2 cellular contexts compared by ENCODE assay signal in the genomic region with DNA sequence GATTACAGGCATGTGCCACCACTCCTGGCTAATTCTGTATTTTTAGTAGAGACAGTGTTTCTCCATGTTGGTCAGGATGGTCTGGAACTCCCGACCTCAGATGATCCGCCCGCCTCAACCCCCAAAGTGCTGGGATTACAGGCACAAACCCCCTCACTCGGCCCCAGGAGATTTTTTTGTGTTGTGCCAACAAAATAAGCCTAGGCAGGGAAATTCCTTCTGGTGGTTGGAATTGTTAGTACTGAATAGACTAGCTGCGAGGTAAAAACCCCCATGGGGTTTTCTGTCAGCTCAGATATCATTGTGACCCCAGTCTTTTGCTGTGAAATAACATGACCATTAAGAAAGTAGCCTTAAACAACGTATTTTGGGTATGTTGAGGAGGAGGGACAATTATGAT.
TF ChIP-seq lines count a peak whose summit lies in the region.

No MANE protein-coding gene starts in this region.

TF ChIP-seq in GM23338, 12 proteins besides CTCF, POLR2A, EP300 and RAD21 (continued from another document):
- TF ChIP-seq, protein P1, sequence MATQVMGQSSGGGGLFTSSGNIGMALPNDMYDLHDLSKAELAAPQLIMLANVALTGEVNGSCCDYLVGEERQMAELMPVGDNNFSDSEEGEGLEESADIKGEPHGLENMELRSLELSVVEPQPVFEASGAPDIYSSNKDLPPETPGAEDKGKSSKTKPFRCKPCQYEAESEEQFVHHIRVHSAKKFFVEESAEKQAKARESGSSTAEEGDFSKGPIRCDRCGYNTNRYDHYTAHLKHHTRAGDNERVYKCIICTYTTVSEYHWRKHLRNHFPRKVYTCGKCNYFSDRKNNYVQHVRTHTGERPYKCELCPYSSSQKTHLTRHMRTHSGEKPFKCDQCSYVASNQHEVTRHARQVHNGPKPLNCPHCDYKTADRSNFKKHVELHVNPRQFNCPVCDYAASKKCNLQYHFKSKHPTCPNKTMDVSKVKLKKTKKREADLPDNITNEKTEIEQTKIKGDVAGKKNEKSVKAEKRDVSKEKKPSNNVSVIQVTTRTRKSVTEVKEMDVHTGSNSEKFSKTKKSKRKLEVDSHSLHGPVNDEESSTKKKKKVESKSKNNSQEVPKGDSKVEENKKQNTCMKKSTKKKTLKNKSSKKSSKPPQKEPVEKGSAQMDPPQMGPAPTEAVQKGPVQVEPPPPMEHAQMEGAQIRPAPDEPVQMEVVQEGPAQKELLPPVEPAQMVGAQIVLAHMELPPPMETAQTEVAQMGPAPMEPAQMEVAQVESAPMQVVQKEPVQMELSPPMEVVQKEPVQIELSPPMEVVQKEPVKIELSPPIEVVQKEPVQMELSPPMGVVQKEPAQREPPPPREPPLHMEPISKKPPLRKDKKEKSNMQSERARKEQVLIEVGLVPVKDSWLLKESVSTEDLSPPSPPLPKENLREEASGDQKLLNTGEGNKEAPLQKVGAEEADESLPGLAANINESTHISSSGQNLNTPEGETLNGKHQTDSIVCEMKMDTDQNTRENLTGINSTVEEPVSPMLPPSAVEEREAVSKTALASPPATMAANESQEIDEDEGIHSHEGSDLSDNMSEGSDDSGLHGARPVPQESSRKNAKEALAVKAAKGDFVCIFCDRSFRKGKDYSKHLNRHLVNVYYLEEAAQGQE (IDR thresholded peaks at IDR 0.05; ENCODE audit: unreplicated experiment) = no peak
- TF ChIP-seq, protein P2, sequence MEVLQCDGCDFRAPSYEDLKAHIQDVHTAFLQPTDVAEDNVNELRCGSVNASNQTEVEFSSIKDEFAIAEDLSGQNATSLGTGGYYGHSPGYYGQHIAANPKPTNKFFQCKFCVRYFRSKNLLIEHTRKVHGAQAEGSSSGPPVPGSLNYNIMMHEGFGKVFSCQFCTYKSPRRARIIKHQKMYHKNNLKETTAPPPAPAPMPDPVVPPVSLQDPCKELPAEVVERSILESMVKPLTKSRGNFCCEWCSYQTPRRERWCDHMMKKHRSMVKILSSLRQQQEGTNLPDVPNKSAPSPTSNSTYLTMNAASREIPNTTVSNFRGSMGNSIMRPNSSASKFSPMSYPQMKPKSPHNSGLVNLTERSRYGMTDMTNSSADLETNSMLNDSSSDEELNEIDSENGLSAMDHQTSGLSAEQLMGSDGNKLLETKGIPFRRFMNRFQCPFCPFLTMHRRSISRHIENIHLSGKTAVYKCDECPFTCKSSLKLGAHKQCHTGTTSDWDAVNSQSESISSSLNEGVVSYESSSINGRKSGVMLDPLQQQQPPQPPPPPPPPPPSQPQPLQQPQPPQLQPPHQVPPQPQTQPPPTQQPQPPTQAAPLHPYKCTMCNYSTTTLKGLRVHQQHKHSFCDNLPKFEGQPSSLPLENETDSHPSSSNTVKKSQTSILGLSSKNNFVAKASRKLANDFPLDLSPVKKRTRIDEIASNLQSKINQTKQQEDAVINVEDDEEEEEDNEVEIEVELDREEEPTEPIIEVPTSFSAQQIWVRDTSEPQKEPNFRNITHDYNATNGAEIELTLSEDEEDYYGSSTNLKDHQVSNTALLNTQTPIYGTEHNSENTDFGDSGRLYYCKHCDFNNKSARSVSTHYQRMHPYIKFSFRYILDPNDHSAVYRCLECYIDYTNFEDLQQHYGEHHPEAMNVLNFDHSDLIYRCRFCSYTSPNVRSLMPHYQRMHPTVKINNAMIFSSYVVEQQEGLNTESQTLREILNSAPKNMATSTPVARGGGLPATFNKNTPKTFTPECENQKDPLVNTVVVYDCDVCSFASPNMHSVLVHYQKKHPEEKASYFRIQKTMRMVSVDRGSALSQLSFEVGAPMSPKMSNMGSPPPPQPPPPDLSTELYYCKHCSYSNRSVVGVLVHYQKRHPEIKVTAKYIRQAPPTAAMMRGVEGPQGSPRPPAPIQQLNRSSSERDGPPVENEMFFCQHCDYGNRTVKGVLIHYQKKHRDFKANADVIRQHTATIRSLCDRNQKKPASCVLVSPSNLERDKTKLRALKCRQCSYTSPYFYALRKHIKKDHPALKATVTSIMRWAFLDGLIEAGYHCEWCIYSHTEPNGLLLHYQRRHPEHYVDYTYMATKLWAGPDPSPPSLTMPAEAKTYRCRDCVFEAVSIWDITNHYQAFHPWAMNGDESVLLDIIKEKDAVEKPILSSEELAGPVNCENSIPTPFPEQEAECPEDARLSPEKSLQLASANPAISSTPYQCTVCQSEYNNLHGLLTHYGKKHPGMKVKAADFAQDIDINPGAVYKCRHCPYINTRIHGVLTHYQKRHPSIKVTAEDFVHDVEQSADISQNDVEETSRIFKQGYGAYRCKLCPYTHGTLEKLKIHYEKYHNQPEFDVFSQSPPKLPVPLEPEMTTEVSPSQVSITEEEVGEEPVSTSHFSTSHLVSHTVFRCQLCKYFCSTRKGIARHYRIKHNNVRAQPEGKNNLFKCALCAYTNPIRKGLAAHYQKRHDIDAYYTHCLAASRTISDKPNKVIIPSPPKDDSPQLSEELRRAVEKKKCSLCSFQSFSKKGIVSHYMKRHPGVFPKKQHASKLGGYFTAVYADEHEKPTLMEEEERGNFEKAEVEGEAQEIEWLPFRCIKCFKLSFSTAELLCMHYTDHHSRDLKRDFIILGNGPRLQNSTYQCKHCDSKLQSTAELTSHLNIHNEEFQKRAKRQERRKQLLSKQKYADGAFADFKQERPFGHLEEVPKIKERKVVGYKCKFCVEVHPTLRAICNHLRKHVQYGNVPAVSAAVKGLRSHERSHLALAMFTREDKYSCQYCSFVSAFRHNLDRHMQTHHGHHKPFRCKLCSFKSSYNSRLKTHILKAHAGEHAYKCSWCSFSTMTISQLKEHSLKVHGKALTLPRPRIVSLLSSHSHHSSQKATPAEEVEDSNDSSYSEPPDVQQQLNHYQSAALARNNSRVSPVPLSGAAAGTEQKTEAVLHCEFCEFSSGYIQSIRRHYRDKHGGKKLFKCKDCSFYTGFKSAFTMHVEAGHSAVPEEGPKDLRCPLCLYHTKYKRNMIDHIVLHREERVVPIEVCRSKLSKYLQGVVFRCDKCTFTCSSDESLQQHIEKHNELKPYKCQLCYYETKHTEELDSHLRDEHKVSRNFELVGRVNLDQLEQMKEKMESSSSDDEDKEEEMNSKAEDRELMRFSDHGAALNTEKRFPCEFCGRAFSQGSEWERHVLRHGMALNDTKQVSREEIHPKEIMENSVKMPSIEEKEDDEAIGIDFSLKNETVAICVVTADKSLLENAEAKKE (CRISPR knock-in tag; IDR thresholded peaks at IDR 0.05) = no peak
- TF ChIP-seq JUNB (IDR thresholded peaks at IDR 0.05; ENCODE audit: unreplicated experiment) = no peak
- TF ChIP-seq, protein P3, sequence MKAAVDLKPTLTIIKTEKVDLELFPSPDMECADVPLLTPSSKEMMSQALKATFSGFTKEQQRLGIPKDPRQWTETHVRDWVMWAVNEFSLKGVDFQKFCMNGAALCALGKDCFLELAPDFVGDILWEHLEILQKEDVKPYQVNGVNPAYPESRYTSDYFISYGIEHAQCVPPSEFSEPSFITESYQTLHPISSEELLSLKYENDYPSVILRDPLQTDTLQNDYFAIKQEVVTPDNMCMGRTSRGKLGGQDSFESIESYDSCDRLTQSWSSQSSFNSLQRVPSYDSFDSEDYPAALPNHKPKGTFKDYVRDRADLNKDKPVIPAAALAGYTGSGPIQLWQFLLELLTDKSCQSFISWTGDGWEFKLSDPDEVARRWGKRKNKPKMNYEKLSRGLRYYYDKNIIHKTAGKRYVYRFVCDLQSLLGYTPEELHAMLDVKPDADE (IDR thresholded peaks at IDR 0.05) = no peak
TF ChIP-seq in GM23338: peak in this region for 0.

TF ChIP-seq in K562, 482 proteins besides CTCF, POLR2A, EP300 and RAD21 (continued from another document):
- TF ChIP-seq, protein P4, sequence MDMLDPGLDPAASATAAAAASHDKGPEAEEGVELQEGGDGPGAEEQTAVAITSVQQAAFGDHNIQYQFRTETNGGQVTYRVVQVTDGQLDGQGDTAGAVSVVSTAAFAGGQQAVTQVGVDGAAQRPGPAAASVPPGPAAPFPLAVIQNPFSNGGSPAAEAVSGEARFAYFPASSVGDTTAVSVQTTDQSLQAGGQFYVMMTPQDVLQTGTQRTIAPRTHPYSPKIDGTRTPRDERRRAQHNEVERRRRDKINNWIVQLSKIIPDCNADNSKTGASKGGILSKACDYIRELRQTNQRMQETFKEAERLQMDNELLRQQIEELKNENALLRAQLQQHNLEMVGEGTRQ (CRISPR knock-in tag; IDR thresholded peaks at IDR 0.05) = no peak
- no peak for TF ChIP-seq ZNF165 (CRISPR knock-in tag; IDR thresholded peaks at IDR 0.05; ENCODE audit: borderline replicate concordance)
- TF ChIP-seq RBBP5 (IDR thresholded peaks at IDR 0.05; ENCODE audit: borderline replicate concordance, insufficient read depth, low read length, poor library complexity, severe bottlenecking) = no peak
- TF ChIP-seq, protein P5, sequence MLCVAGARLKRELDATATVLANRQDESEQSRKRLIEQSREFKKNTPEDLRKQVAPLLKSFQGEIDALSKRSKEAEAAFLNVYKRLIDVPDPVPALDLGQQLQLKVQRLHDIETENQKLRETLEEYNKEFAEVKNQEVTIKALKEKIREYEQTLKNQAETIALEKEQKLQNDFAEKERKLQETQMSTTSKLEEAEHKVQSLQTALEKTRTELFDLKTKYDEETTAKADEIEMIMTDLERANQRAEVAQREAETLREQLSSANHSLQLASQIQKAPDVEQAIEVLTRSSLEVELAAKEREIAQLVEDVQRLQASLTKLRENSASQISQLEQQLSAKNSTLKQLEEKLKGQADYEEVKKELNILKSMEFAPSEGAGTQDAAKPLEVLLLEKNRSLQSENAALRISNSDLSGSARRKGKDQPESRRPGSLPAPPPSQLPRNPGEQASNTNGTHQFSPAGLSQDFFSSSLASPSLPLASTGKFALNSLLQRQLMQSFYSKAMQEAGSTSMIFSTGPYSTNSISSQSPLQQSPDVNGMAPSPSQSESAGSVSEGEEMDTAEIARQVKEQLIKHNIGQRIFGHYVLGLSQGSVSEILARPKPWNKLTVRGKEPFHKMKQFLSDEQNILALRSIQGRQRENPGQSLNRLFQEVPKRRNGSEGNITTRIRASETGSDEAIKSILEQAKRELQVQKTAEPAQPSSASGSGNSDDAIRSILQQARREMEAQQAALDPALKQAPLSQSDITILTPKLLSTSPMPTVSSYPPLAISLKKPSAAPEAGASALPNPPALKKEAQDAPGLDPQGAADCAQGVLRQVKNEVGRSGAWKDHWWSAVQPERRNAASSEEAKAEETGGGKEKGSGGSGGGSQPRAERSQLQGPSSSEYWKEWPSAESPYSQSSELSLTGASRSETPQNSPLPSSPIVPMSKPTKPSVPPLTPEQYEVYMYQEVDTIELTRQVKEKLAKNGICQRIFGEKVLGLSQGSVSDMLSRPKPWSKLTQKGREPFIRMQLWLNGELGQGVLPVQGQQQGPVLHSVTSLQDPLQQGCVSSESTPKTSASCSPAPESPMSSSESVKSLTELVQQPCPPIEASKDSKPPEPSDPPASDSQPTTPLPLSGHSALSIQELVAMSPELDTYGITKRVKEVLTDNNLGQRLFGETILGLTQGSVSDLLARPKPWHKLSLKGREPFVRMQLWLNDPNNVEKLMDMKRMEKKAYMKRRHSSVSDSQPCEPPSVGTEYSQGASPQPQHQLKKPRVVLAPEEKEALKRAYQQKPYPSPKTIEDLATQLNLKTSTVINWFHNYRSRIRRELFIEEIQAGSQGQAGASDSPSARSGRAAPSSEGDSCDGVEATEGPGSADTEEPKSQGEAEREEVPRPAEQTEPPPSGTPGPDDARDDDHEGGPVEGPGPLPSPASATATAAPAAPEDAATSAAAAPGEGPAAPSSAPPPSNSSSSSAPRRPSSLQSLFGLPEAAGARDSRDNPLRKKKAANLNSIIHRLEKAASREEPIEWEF (CRISPR knock-in tag; IDR thresholded peaks at IDR 0.05) = no peak
- TF ChIP-seq, protein P6, sequence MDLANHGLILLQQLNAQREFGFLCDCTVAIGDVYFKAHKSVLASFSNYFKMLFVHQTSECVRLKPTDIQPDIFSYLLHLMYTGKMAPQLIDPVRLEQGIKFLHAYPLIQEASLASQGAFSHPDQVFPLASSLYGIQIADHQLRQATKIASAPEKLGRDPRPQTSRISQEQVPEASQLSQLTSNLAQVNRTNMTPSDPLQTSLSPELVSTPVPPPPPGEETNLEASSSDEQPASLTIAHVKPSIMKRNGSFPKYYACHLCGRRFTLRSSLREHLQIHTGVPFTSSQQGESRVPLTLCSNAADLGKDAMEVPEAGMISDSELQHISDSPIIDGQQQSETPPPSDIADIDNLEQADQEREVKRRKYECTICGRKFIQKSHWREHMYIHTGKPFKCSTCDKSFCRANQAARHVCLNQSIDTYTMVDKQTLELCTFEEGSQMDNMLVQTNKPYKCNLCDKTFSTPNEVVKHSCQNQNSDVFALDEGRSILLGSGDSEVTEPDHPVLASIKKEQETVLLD (IDR thresholded peaks at IDR 0.05) = no peak
- no peak for TF ChIP-seq HNRNPL (IDR thresholded peaks at IDR 0.05; ENCODE audit: low read depth, low read length)
